ENCODE assay signal across 18 cellular contexts in genomic region chr22:19840955-19841640, GRCh38.
"Had no signal": no experiment of that assay in that cellular context is flagged by ENCODE, and none has a peak within 500 bp of the region (broad histone marks: within the 10 kb centered on the region; RNA-seq: fewer than 3 reads in every experiment).

No MANE protein-coding gene starts in this region.

- H3K36me3 ChIP-seq: heart left ventricle, ovary, prostate gland, thoracic aorta, upper lobe of left lung had no signal

- H3K9me3 Mint-ChIP-seq: activated CD4-positive, alpha-beta memory T cell treated with anti-CD3 and anti-CD28 coated beads for 36 hours; activated naive CD4-positive, alpha-beta T cell treated with anti-CD3 and anti-CD28 coated beads, Interleukin-2, amount 10 ng/mL, durations not matched to agents 7 days and 5 days; activated naive CD8-positive, alpha-beta T cell treated with anti-CD3 and anti-CD28 coated beads, Interleukin-2, amount 50 U/mL, for 24 hours; naive thymus-derived CD4-positive, alpha-beta T cell had no signal

- H3K4me3 ChIP-seq: coronary artery, heart left ventricle, ovary, prostate gland, thoracic aorta, upper lobe of left lung had no signal

- H3K27ac Mint-ChIP-seq: activated CD4-positive, alpha-beta memory T cell treated with anti-CD3 and anti-CD28 coated beads for 36 hours; activated naive CD8-positive, alpha-beta T cell treated with anti-CD3 and anti-CD28 coated beads, Interleukin-2, amount 50 U/mL, for 24 hours had no signal

- ATAC-seq: activated naive CD8-positive, alpha-beta T cell treated with anti-CD3 and anti-CD28 coated beads, Interleukin-2, amount 50 U/mL, for 24 hours; heart left ventricle; naive thymus-derived CD4-positive, alpha-beta T cell; T-helper 17 cell had no signal

- H3K4me3 Mint-ChIP-seq: activated CD4-positive, alpha-beta memory T cell treated with anti-CD3 and anti-CD28 coated beads for 36 hours; activated naive CD4-positive, alpha-beta T cell treated with anti-CD3 and anti-CD28 coated beads, Interleukin-2, amount 10 ng/mL, durations not matched to agents 7 days and 5 days; activated naive CD8-positive, alpha-beta T cell treated with anti-CD3 and anti-CD28 coated beads, Interleukin-2, amount 50 U/mL, for 24 hours; naive thymus-derived CD4-positive, alpha-beta T cell; T-helper 17 cell had no signal

- H3K27me3 ChIP-seq: heart left ventricle, ovary, upper lobe of left lung had no signal

- H3K9me3 ChIP-seq: heart left ventricle, ovary, prostate gland, thoracic aorta, upper lobe of left lung had no signal

- H3K27me3 Mint-ChIP-seq: activated CD4-positive, alpha-beta memory T cell treated with anti-CD3 and anti-CD28 coated beads for 36 hours; activated naive CD4-positive, alpha-beta T cell treated with anti-CD3 and anti-CD28 coated beads, Interleukin-2, amount 10 ng/mL, durations not matched to agents 7 days and 5 days; activated naive CD8-positive, alpha-beta T cell treated with anti-CD3 and anti-CD28 coated beads, Interleukin-2, amount 50 U/mL, for 24 hours; naive thymus-derived CD4-positive, alpha-beta T cell; T-helper 17 cell had no signal

- H3K36me3 Mint-ChIP-seq: activated naive CD4-positive, alpha-beta T cell treated with anti-CD3 and anti-CD28 coated beads, Interleukin-2, amount 10 ng/mL, durations not matched to agents 7 days and 5 days had no signal

- DNase-seq: activated CD4-positive, alpha-beta memory T cell treated with anti-CD3 and anti-CD28 coated beads for 36 hours; activated CD4-positive, alpha-beta T cell treated with anti-CD3 and anti-CD28 coated beads for 48 hours; activated CD4-positive, CD25-positive, alpha-beta regulatory T cell; activated effector memory CD4-positive, alpha-beta T cell treated with anti-CD3 and anti-CD28 coated beads, Interleukin-2, amount 50 U/mL, for 16 hours; activated naive CD4-positive, alpha-beta T cell treated with anti-CD3 and anti-CD28 coated beads, Interleukin-2, amount 10 ng/mL, durations not matched to agents 7 days and 5 days; activated naive CD8-positive, alpha-beta T cell treated with anti-CD3 and anti-CD28 coated beads, Interleukin-2, amount 50 U/mL, for 24 hours; activated T-cell treated with anti-CD3 and anti-CD28 coated beads for 4 hours; cerebellar nuclear complex; heart left ventricle; naive thymus-derived CD4-positive, alpha-beta T cell; ovary; stimulated activated CD4-positive, alpha-beta T cell treated with anti-CD3 and anti-CD28 coated beads, Interleukin-4, amount 100 ng/mL, for 24 hours; stimulated activated naive CD4-positive, alpha-beta T cell treated with Interleukin-2 at 50 U/mL for 16 hours; T-helper 17 cell; upper lobe of left lung had no signal

- H3K27ac ChIP-seq: coronary artery, heart left ventricle, ovary, prostate gland, thoracic aorta, upper lobe of left lung had no signal
